22 cellular contexts compared by ENCODE assay signal in genomic region chr2:138269726-138270125, GRCh38.
"Had no signal": no experiment of that assay in that cellular context is flagged by ENCODE, and none has a peak within 500 bp of the region (broad histone marks: within the 10 kb centered on the region; RNA-seq: fewer than 3 reads in every experiment).

No MANE protein-coding gene starts in this region.

- H3K27me3 ChIP-seq: colonic mucosa, ovary, right lobe of liver, spleen, tibial artery, upper lobe of left lung had no signal

- H3K9me3 ChIP-seq: colonic mucosa, ovary, right lobe of liver, tibial artery, upper lobe of left lung had no signal

- H3K27me3 Mint-ChIP-seq: naive thymus-derived CD4-positive, alpha-beta T cell; stimulated activated memory B cell treated with anti-CD40 and anti-IgM and Interleukin-4, amounts not matched to agents 10 μg/mL and 1 μg/mL and 100 μg/mL, for 72 hours had no signal

- H3K4me1 Mint-ChIP-seq: naive thymus-derived CD4-positive, alpha-beta T cell; stimulated activated memory B cell treated with anti-CD40 and anti-IgM and Interleukin-4, amounts not matched to agents 10 μg/mL and 1 μg/mL and 100 μg/mL, for 72 hours had no signal

- H3K36me3 ChIP-seq: colonic mucosa, ovary, right lobe of liver, spleen, tibial artery, upper lobe of left lung had no signal

- H3K4me3 Mint-ChIP-seq: naive thymus-derived CD4-positive, alpha-beta T cell; neural crest cell; stimulated activated memory B cell treated with anti-CD40 and anti-IgM and Interleukin-4, amounts not matched to agents 10 μg/mL and 1 μg/mL and 100 μg/mL, for 72 hours; stimulated activated naive CD8-positive, alpha-beta T cell treated with anti-CD3 and anti-CD28 coated beads, Interleukin-15, Interleukin-2, amounts not matched to agents 100 ng/mL and 50 ng/mL, for 24 hours had no signal

- H3K9me3 Mint-ChIP-seq: neural crest cell; stimulated activated memory B cell treated with anti-CD40 and anti-IgM and Interleukin-4, amounts not matched to agents 10 μg/mL and 1 μg/mL and 100 μg/mL, for 72 hours; stimulated activated naive CD8-positive, alpha-beta T cell treated with anti-CD3 and anti-CD28 coated beads, Interleukin-15, Interleukin-2, amounts not matched to agents 100 ng/mL and 50 ng/mL, for 24 hours had no signal

- H3K4me1 ChIP-seq: colonic mucosa, spleen, upper lobe of left lung had no signal

- ATAC-seq: left lobe of liver; naive thymus-derived CD4-positive, alpha-beta T cell; right lobe of liver; stimulated activated memory B cell treated with anti-CD40 and anti-IgM and Interleukin-4, amounts not matched to agents 10 μg/mL and 1 μg/mL and 100 μg/mL, for 72 hours had no signal

- H3K27ac ChIP-seq: colonic mucosa, ovary, right lobe of liver, spleen, tibial artery, upper lobe of left lung had no signal

- H3K36me3 Mint-ChIP-seq: naive thymus-derived CD4-positive, alpha-beta T cell; stimulated activated memory B cell treated with anti-CD40 and anti-IgM and Interleukin-4, amounts not matched to agents 10 μg/mL and 1 μg/mL and 100 μg/mL, for 72 hours had no signal

- FAIRE-seq: endothelial cell of umbilical vein had no signal

- H3K27ac Mint-ChIP-seq: naive thymus-derived CD4-positive, alpha-beta T cell; stimulated activated memory B cell treated with anti-CD40 and anti-IgM and Interleukin-4, amounts not matched to agents 10 μg/mL and 1 μg/mL and 100 μg/mL, for 72 hours; stimulated activated naive CD8-positive, alpha-beta T cell treated with anti-CD3 and anti-CD28 coated beads, Interleukin-15, Interleukin-2, amounts not matched to agents 100 ng/mL and 50 ng/mL, for 24 hours had no signal

- DNase-seq: colonic mucosa; dermis blood vessel endothelial cell; erythroblast; foreskin melanocyte; head of caudate nucleus; hippocampal formation; kidney glomerular epithelial cell; mammary epithelial cell; naive thymus-derived CD4-positive, alpha-beta T cell; ovary; right lobe of liver; spleen; stimulated activated CD4-positive, alpha-beta T cell treated with anti-CD3 and anti-CD28 coated beads, Interleukin-15, amount 100 ng/mL, for 24 hours; stimulated activated CD4-positive, alpha-beta T cell treated with anti-CD3 and anti-CD28 coated beads, Interleukin-1b, Interleukin-23, amount 100 ng/mL, for 48 hours; stimulated activated CD4-positive, alpha-beta T cell treated with anti-CD3 and anti-CD28 coated beads, Interleukin-4, amount 100 ng/mL, for 24 hours; tibial artery; upper lobe of left lung had no signal

- H3K4me3 ChIP-seq: colonic mucosa, ovary, right lobe of liver, spleen, tibial artery, upper lobe of left lung had no signal
